ENCODE assay signal across 27 cellular contexts in the genomic region with DNA sequence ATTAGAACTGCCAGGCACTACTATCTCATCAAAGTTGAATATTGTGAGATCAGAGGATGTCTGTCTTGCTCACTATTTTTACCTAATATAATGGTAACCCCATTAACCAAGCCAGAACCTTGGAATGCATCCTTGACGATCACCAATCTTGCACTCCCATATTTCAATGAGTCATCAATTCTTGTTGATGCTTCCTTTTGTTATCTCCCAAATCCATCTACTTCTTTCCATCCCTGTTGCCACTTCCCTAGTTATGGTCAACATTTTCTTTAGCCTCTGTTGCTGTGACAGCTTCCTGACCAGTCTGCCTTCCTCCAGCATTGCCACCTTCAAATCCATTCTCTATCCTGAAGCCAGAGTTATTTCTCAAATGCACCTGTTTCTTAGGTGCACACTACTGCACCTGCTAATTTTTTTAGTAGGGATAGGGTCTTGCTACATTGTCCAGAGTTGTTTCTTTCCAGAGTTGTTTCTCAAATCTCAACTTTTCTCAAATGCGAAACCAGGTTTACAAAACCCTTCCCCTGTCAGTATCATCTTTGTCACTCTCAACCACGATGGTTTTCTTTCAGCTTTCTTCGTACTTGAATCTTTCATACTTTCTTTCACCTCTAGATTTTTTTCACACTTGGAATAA.
"Had no signal": no experiment of that assay in that cellular context is flagged by ENCODE, and none has a peak within 500 bp of the region (broad histone marks: within the 10 kb centered on the region; RNA-seq: fewer than 3 reads in every experiment).

No MANE protein-coding gene starts in this region.

- H3K4me1 ChIP-seq: body of pancreas, breast epithelium, SJCRH30 had no signal

- H3K4me3 ChIP-seq: body of pancreas, breast epithelium, MG63, SJCRH30, SK-N-MC had no signal

- H3K9me3 ChIP-seq: body of pancreas, breast epithelium, MG63, SJCRH30 had no signal

- H3K4me1 Mint-ChIP-seq: activated CD4-positive, alpha-beta T cell treated with anti-CD3 and anti-CD28 coated beads, Interleukin-2, amount 10 ng/mL, durations not matched to agents 24 days and 14 days; activated naive CD8-positive, alpha-beta T cell treated with anti-CD3 and anti-CD28 coated beads for 36 hours; activated T-helper 17 cell treated with anti-CD3 and anti-CD28 coated beads, Interleukin-2, amount 50 U/mL, for 72 hours had no signal

- ATAC-seq: activated CD8-positive, alpha-beta T cell treated with anti-CD3 and anti-CD28 coated beads for 36 hours; activated T-helper 17 cell treated with anti-CD3 and anti-CD28 coated beads, Interleukin-2, amount 50 U/mL, for 72 hours; body of pancreas had no signal

- H3K27me3 ChIP-seq: body of pancreas, breast epithelium, SJCRH30 had no signal

- H3K36me3 Mint-ChIP-seq: activated naive CD8-positive, alpha-beta T cell treated with anti-CD3 and anti-CD28 coated beads for 36 hours had no signal

- H3K9me3 Mint-ChIP-seq: activated CD4-positive, alpha-beta T cell treated with anti-CD3 and anti-CD28 coated beads, Interleukin-2, amount 10 ng/mL, durations not matched to agents 24 days and 14 days; activated CD8-positive, alpha-beta T cell treated with anti-CD3 and anti-CD28 coated beads for 36 hours; activated naive CD8-positive, alpha-beta T cell treated with anti-CD3 and anti-CD28 coated beads for 36 hours; activated T-cell treated with anti-CD3 and anti-CD28 coated beads, Interleukin-2, amount 50 U/mL, for 72 hours; activated T-helper 17 cell treated with anti-CD3 and anti-CD28 coated beads, Interleukin-2, amount 50 U/mL, for 72 hours; T-helper 1 cell treated with Interleukin-12 subunit alpha and Interleukin-12 subunit beta and Interleukin-4 antibody, amounts not matched to agents 30 μg/mL and 1 μg/mL, for 36 hours; T-helper 2 cell treated with Interferon-gamma antibody and Interleukin-4, amounts not matched to agents 5 μg/mL and 100 μg/mL, for 36 hours had no signal

- H3K4me3 Mint-ChIP-seq: activated CD4-positive, alpha-beta T cell treated with anti-CD3 and anti-CD28 coated beads, Interleukin-2, amount 10 ng/mL, durations not matched to agents 24 days and 14 days; activated CD8-positive, alpha-beta T cell treated with anti-CD3 and anti-CD28 coated beads for 36 hours; activated naive CD8-positive, alpha-beta T cell treated with anti-CD3 and anti-CD28 coated beads for 36 hours; activated T-cell treated with anti-CD3 and anti-CD28 coated beads, Interleukin-2, amount 50 U/mL, for 72 hours; activated T-helper 17 cell treated with anti-CD3 and anti-CD28 coated beads, Interleukin-2, amount 50 U/mL, for 72 hours; T-helper 1 cell treated with Interleukin-12 subunit alpha and Interleukin-12 subunit beta and Interleukin-4 antibody, amounts not matched to agents 30 μg/mL and 1 μg/mL, for 36 hours; T-helper 2 cell treated with Interferon-gamma antibody and Interleukin-4, amounts not matched to agents 5 μg/mL and 100 μg/mL, for 36 hours had no signal

- H3K27ac Mint-ChIP-seq: activated CD4-positive, alpha-beta T cell treated with anti-CD3 and anti-CD28 coated beads, Interleukin-2, amount 10 ng/mL, durations not matched to agents 24 days and 14 days; activated CD8-positive, alpha-beta T cell treated with anti-CD3 and anti-CD28 coated beads for 36 hours; activated naive CD8-positive, alpha-beta T cell treated with anti-CD3 and anti-CD28 coated beads for 36 hours; activated T-cell treated with anti-CD3 and anti-CD28 coated beads, Interleukin-2, amount 50 U/mL, for 72 hours; activated T-helper 17 cell treated with anti-CD3 and anti-CD28 coated beads, Interleukin-2, amount 50 U/mL, for 72 hours; T-helper 1 cell treated with Interleukin-12 subunit alpha and Interleukin-12 subunit beta and Interleukin-4 antibody, amounts not matched to agents 30 μg/mL and 1 μg/mL, for 36 hours; T-helper 2 cell treated with Interferon-gamma antibody and Interleukin-4, amounts not matched to agents 5 μg/mL and 100 μg/mL, for 36 hours had no signal

- H3K27ac ChIP-seq: body of pancreas, breast epithelium, SJCRH30, SK-N-MC had no signal

- DNase-seq: activated CD4-positive, alpha-beta T cell treated with anti-CD3 and anti-CD28 coated beads, Interleukin-2, amount 10 ng/mL, durations not matched to agents 24 days and 14 days; activated CD4-positive, alpha-beta T cell treated with anti-CD3 and anti-CD28 coated beads, Interleukin-2, amount 50 U/mL, for 4 hours; activated CD8-positive, alpha-beta T cell treated with anti-CD3 and anti-CD28 coated beads for 36 hours; activated effector memory CD4-positive, alpha-beta T cell treated with anti-CD3 and anti-CD28 coated beads, Interleukin-2, amount 50 U/mL, for 16 hours; activated naive CD4-positive, alpha-beta T cell; activated naive CD4-positive, alpha-beta T cell treated with anti-CD3 and anti-CD28 coated beads, Interleukin-2, amount 50 U/mL, for 16 hours; activated naive CD8-positive, alpha-beta T cell treated with anti-CD3 and anti-CD28 coated beads for 36 hours; activated T-cell treated with anti-CD3 and anti-CD28 coated beads, Interleukin-2, amount 50 U/mL, for 1 hour; activated T-cell treated with anti-CD3 and anti-CD28 coated beads, Interleukin-2, amount 50 U/mL, for 72 hours; amygdala; body of pancreas; Karpas-422; MG63; MV-4-11; NCI-H1092; NCI-H1436 treated with DMSO at 0.1 percent for 48 hours; NCI-H1694 treated with DMSO at 0.1 percent for 48 hours; NCI-H2029; NCI-H345; NCI-H524 treated with DMSO at 0.1 percent for 48 hours; SHP77; SJCRH30 had no signal

- H3K36me3 ChIP-seq: breast epithelium, MG63, SJCRH30 had no signal
